ENCODE assay signal across 8 cellular contexts in genomic region chr3:49469037-49469875, GRCh38. TPM values are rescaled to one million over a fixed set of nuclear protein-coding genes. Genes with fewer than 3 reads are reported as not detected.
DNase-seq lines count a peak whose midpoint lies in the region; ATAC-seq and TF ChIP-seq lines count a peak whose summit lies in the region.

No MANE protein-coding gene starts in this region.

- peaks cover 26% of the 10 kb centered on the region for H3K4me1 Mint-ChIP-seq in stimulated activated memory B cell treated with anti-CD40 and anti-IgM and Interleukin-4, amounts not matched to agents 10 μg/mL and 1 μg/mL and 100 μg/mL, for 72 hours

- peak overlapping the region; percentile 87 for H3K4me2 ChIP-seq in OCI-LY7 (ENCODE audit: low read length)

- POLR2A ChIA-PET in OCI-LY7 (lab: Charles Lee) = interaction anchor here (0.6 to 1.6 kb wide), 8 partner anchors 9 to 993 kb away, joined by 3 to 6 read pairs (median 3); partner anchors contain the start of gene USP4

- DNase-seq in AG10803 (ENCODE audit: low read depth) (peak; percentile 85), OCI-LY7 (ENCODE audit: low spot score) (no peak), retina (no peak)

- no peaks in the 10 kb centered on the region for H3K9me3 Mint-ChIP-seq in stimulated activated memory B cell treated with anti-CD40 and anti-IgM and Interleukin-4, amounts not matched to agents 10 μg/mL and 1 μg/mL and 100 μg/mL, for 72 hours

- H3K27me3 Mint-ChIP-seq in stimulated activated memory B cell treated with anti-CD40 and anti-IgM and Interleukin-4, amounts not matched to agents 10 μg/mL and 1 μg/mL and 100 μg/mL, for 72 hours = no peaks in the 10 kb centered on the region

- peaks cover 22% of the 10 kb centered on the region for H3K4me1 ChIP-seq in OCI-LY7 (ENCODE audit: insufficient read depth, low read length, poor library complexity, severe bottlenecking)

- H3K27ac Mint-ChIP-seq in stimulated activated memory B cell treated with anti-CD40 and anti-IgM and Interleukin-4, amounts not matched to agents 10 μg/mL and 1 μg/mL and 100 μg/mL, for 72 hours = peak overlapping the region; percentile 91

- peaks cover 17% of the 10 kb centered on the region for H3K79me2 ChIP-seq in OCI-LY7 (ENCODE audit: insufficient read depth, low read depth, low read length)

- no peak for TF ChIP-seq CTCF in AG10803 (conservative IDR thresholded peaks at IDR 0.05; ENCODE audit: low read length)
- no peak for TF ChIP-seq CTCF in OCI-LY7 (conservative IDR thresholded peaks at IDR 0.05; ENCODE audit: low read length)

- H3K36me3 ChIP-seq in OCI-LY7 (ENCODE audit: insufficient read depth, low read length) = peaks cover 8% of the 10 kb centered on the region; the same call in 1 of the 2 replicates

- BruUV-seq in OCI-LY7 (replicated peaks; lab: Mats Ljungman, UMichigan) = TSS peak; percentile 99

- peak overlapping the region; percentile 80 for H2AFZ ChIP-seq in OCI-LY7 (ENCODE audit: low read length)

- H3K27me3 ChIP-seq in layer of hippocampus (ENCODE audit: control insufficient read depth, insufficient read depth, low read length) = no peaks in the 10 kb centered on the region

- peaks cover 8% of the 10 kb centered on the region for H3K36me3 Mint-ChIP-seq in stimulated activated memory B cell treated with anti-CD40 and anti-IgM and Interleukin-4, amounts not matched to agents 10 μg/mL and 1 μg/mL and 100 μg/mL, for 72 hours

- intact Hi-C loops in OCI-LY7 (cut with micrococcal nuclease; ENCODE audit: unreplicated experiment) = no loop called here

- H3K9me3 ChIP-seq in OCI-LY7 (ENCODE audit: low read length) = no peaks in the 10 kb centered on the region

- CTCF ChIA-PET in OCI-LY7 (lab: Charles Lee; ENCODE audit: unreplicated experiment) = interaction anchor here (0.9 to 1.0 kb wide), 2 partner anchors 129 to 375 kb away, joined by 4 to 6 read pairs; partner anchors contain the start of gene QRICH1

- H3K9me2 ChIP-seq in OCI-LY7 (ENCODE audit: insufficient read depth, low read length) = no peaks in the 10 kb centered on the region

- ATAC-seq in GM21447 (IDR thresholded peaks at IDR 0.05; ENCODE audit: unreplicated experiment) = peak; percentile 25
- no peak for ATAC-seq in stimulated activated memory B cell treated with anti-CD40 and anti-IgM and Interleukin-4, amounts not matched to agents 10 μg/mL and 1 μg/mL and 100 μg/mL, for 72 hours
- ATAC-seq in GM18519 (IDR thresholded peaks at IDR 0.05; ENCODE audit: low FRiP score, unreplicated experiment) = no peak

- H3K4me3 ChIP-seq in AG10803 (ENCODE audit: low read length) (peak overlapping the region; percentile 61), OCI-LY7 (ENCODE audit: low read depth, low read length, poor library complexity, severe bottlenecking) (peak overlapping the region; percentile 90)

- peaks cover 12% of the 10 kb centered on the region; the same call in 1 of the 2 replicates for H4K20me1 ChIP-seq in OCI-LY7 (ENCODE audit: insufficient read depth, low read length)

- H3K4me3 Mint-ChIP-seq in stimulated activated memory B cell treated with anti-CD40 and anti-IgM and Interleukin-4, amounts not matched to agents 10 μg/mL and 1 μg/mL and 100 μg/mL, for 72 hours = peak overlapping the region; percentile 91

- peak overlapping the region; percentile 80 for H3K27ac ChIP-seq in OCI-LY7 (ENCODE audit: low read depth, low read length, poor library complexity, severe bottlenecking)
- H3K27ac ChIP-seq in cingulate gyrus (ENCODE audit: low read depth, low read length) = peak overlapping the region; percentile 98
- H3K27ac ChIP-seq in layer of hippocampus (ENCODE audit: low read depth, low read length) = peak overlapping the region; percentile 95

RNA-seq across cellular contexts. Expression of gene DAG1, which starts 0.8 kb away (rescaled TPM):
- total RNA-seq in OCI-LY7 (2014; rRNA removed; shearing (Covaris generic)) = 10.6 and 10.9 TPM in 2 replicates
- 14.9 and 15.6 TPM in 2 replicates for total RNA-seq in OCI-LY7 (2022)

RNA-seq across cellular contexts. Expression of gene NICN1, which starts 40.1 kb away (rescaled TPM):
- 8.3 and 15.4 TPM in 2 replicates for total RNA-seq in OCI-LY7 (2014; rRNA removed; shearing (Covaris generic))
- 23.2 and 27.3 TPM in 2 replicates for total RNA-seq in OCI-LY7 (2022)

RNA-seq across cellular contexts. Expression of gene AMT, which starts 47.0 kb away (rescaled TPM):
- total RNA-seq in OCI-LY7 (2014; rRNA removed; shearing (Covaris generic)) = 5.3 and 5.4 TPM in 2 replicates
- 6.0 and 7.8 TPM in 2 replicates for total RNA-seq in OCI-LY7 (2022)

RNA-seq across cellular contexts. Expression of gene TCTA, which starts 57.0 kb away (rescaled TPM):
- total RNA-seq in OCI-LY7 (2014; rRNA removed; shearing (Covaris generic)) = 15.8 and 17.9 TPM in 2 replicates
- total RNA-seq in OCI-LY7 (2022) = 35.3 and 37.7 TPM in 2 replicates

RNA-seq across cellular contexts. Expression of gene RHOA, which starts 57.5 kb away (rescaled TPM):
- 218 and 219 TPM in 2 replicates for total RNA-seq in OCI-LY7 (2014; rRNA removed; shearing (Covaris generic))
- 373 and 403 TPM in 2 replicates for total RNA-seq in OCI-LY7 (2022)
